Comparison of ENCODE assay signal across 8 cellular contexts in genomic region chrX:56995271-56995994, GRCh38.
DNase-seq lines count a peak whose midpoint lies in the region; ATAC-seq, FAIRE-seq and TF ChIP-seq lines count a peak whose summit lies in the region.

Gene SPIN3 (minus strand): TSS chrX:56995541. CDS start chrX:56994947, 594 bp downstream.

- TF ChIP-seq CTCF in D721Med (IDR thresholded peaks at IDR 0.05; ENCODE audit: insufficient read depth, missing control alignments) (no peak), RWPE2 (IDR thresholded peaks at IDR 0.05; ENCODE audit: poor library complexity, severe bottlenecking) (no peak)

- H3K27me3 ChIP-seq in RWPE2 (ENCODE audit: insufficient read depth, poor library complexity, severe bottlenecking) (no peaks in the 10 kb centered on the region), neuron (ENCODE audit: insufficient read depth, low read length) (no peaks in the 10 kb centered on the region)

- FAIRE-seq in D721Med (lab: Jason Lieb, UNC) (no peak), HTR-8/SVneo (lab: Jason Lieb, UNC) (no peak)

- H3K36me3 ChIP-seq in RWPE2 (ENCODE audit: low read depth), result no peaks in the 10 kb centered on the region
- peaks cover 10% of the 10 kb centered on the region for H3K36me3 ChIP-seq in neuron (ENCODE audit: insufficient read depth, low read length)

- DNase-seq in D721Med (ENCODE audit: insufficient read length, low spot score), result peak; percentile 51
- peak; percentile 52 for DNase-seq in HTR-8/SVneo (ENCODE audit: insufficient read length, low spot score)
- peak; percentile 81 for DNase-seq in RWPE2 (ENCODE audit: low spot score)
- peak; percentile 62 for DNase-seq in activated naive CD4-positive, alpha-beta T cell treated with Interleukin-2 at 50 U/mL for 16 hours
- peak; percentile 13 for DNase-seq in germinal center (ENCODE audit: low spot score)
- DNase-seq in substantia nigra (lab: John Stamatoyannopoulos, UW), result peak; percentile 1 to 82 (median 51)

- H3K27ac ChIP-seq in RWPE2 (ENCODE audit: poor library complexity, severe bottlenecking) (peak within 1 kb of the TSS; percentile 29), substantia nigra (ENCODE audit: low read depth, low read length, poor library complexity, severe bottlenecking) (peak within 1 kb of the TSS; percentile 45)

- no peaks in the 10 kb centered on the region for H3K4me1 ChIP-seq in RWPE2 (ENCODE audit: insufficient read depth, poor library complexity, severe bottlenecking)
- peaks cover 3% of the 10 kb centered on the region for H3K4me1 ChIP-seq in neuron (ENCODE audit: insufficient read depth, low read length)

- no peaks in the 10 kb centered on the region for H3K9me3 ChIP-seq in RWPE2 (ENCODE audit: severe bottlenecking)
- H3K9me3 ChIP-seq in neuron (ENCODE audit: low read length), result no peaks in the 10 kb centered on the region

- peak within 1 kb of the TSS; percentile 59 for H2AFZ ChIP-seq in neuron (ENCODE audit: low read depth, low read length)

- peak; percentile 98 for ATAC-seq in GM21423 (IDR thresholded peaks at IDR 0.05; ENCODE audit: unreplicated experiment)
- peak; percentile 97 for ATAC-seq in RWPE2 (ENCODE audit: low read depth)

- H3K4me3 ChIP-seq in RWPE2 (ENCODE audit: severe bottlenecking), result peak within 1 kb of the TSS; percentile 44
- H3K4me3 ChIP-seq in neuron (ENCODE audit: low read length), result peak within 1 kb of the TSS; percentile 84

Comparison
In these comparisons a context has a peak if more than half of its experiments do, and no peak if none do; other contexts are left out.
1. Peak in every context shown above with its lines: DNase-seq, ATAC-seq, H3K4me3 ChIP-seq and H3K27ac ChIP-seq.
2. DNase-seq: peak in every context shown above with its lines; median percentile 81 in RWPE2; 62 in activated naive CD4-positive, alpha-beta T cell treated with Interleukin-2 at 50 U/mL for 16 hours; 52 in HTR-8/SVneo; 51 in D721Med; 51 in substantia nigra; 13 in germinal center.